Comparison of ENCODE assay signal across 18 cellular contexts in the genomic region with DNA sequence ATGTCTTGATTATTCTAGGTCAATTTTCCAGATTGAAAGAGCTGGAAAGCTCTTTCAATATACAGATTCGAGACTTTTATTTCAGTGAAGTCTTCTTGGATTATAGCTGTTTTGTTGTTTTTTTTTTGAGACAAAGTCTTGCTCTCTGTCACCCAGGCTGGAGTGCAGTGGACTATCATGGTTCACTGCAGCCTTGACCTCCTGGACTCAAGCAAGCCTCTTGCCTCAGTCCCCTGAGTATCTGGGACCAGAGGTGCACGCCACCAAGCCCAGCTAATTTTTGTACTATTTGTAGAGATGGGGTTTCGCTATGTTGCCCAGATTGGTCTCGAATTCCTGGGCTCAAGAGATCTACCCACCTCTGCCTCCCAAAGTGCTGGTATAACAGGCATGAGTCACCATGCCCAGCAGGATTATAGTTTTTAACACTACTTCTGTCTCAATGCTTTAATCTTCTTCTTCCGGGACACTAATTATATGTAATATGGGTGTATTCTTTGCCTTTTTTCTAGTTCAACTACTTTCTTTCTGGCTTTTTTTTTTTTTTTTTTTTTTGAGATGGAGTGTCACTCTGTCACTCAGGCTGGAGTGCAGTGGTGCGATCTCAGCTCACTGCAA.
DNase-seq lines count a peak whose midpoint lies in the region; ATAC-seq and TF ChIP-seq lines count a peak whose summit lies in the region.
"Had no signal": no experiment of that assay in that cellular context is flagged by ENCODE, and none has a peak within 500 bp of the region (broad histone marks: within the 10 kb centered on the region; RNA-seq: fewer than 3 reads in every experiment).

No MANE protein-coding gene starts in this region.

- POLR2A ChIA-PET in A673 (lab: Charles Lee; ENCODE audit: low non-redundant PET) (no interaction called here), HEK293 (lab: Yijun Ruan, JAX) (no interaction called here)

- H3K9me3 Mint-ChIP-seq in activated CD4-positive, alpha-beta T cell treated with anti-CD3 and anti-CD28 coated beads, Interleukin-2, amount 10 ng/mL, durations not matched to agents 24 days and 14 days = no peaks in the 10 kb centered on the region
- H3K9me3 Mint-ChIP-seq: CD4-positive, alpha-beta T cell; GM23338; HFFc6; IgD-negative memory B cell had no signal

- peaks cover 12% of the 10 kb centered on the region for H3K36me3 ChIP-seq in A673 (ENCODE audit: insufficient read depth, low read length, poor library complexity, severe bottlenecking)
- peaks cover 23 to 57% of the 10 kb centered on the region in 2 experiments for H3K36me3 ChIP-seq in HEK293 (ENCODE audit: control insufficient read depth in 2 of 2, insufficient read depth in 1 of 2, low read length in 2 of 2)

- DNase-seq in activated CD4-positive, alpha-beta T cell treated with anti-CD3 and anti-CD28 coated beads, Interleukin-2, amount 10 ng/mL, durations not matched to agents 24 days and 14 days = no peak
- DNase-seq in activated CD4-positive, alpha-beta T cell treated with anti-CD3 and anti-CD28 coated beads, Interleukin-2, amount 50 U/mL, for 48 hours = no peak
- DNase-seq in A673 (ENCODE audit: low spot score) (peak; percentile 83), iPS-NIHi7 (ENCODE audit: extremely low spot score) (no peak), C1 segment of cervical spinal cord (lab: John Stamatoyannopoulos, UW) (no peak)
- DNase-seq: 8988T; CD4-positive, alpha-beta T cell; DMS153; DMS79; GDM1; HCEC 1CT; HFFc6 had no signal

- H3K27me3 ChIP-seq in A673 (replicated peaks; ENCODE audit: insufficient read depth, low read depth, low read length, poor library complexity) = no peaks in the 10 kb centered on the region
- H3K27me3 ChIP-seq: BLaER1 treated with 17β-estradiol and CSF1 and Interleukin-3, amounts not matched to agents 10 nM and 100 nM had no signal

- H3K4me1 Mint-ChIP-seq in activated CD4-positive, alpha-beta T cell treated with anti-CD3 and anti-CD28 coated beads, Interleukin-2, amount 10 ng/mL, durations not matched to agents 24 days and 14 days = peaks cover 28% of the 10 kb centered on the region

- intact Hi-C loops in activated CD4-positive, alpha-beta T cell treated with anti-CD3 and anti-CD28 coated beads, Interleukin-2, amount 10 ng/mL, durations not matched to agents 24 days and 14 days (cut with micrococcal nuclease) = no loop called here
- intact Hi-C loops in A673 (cut with micrococcal nuclease; ENCODE audit: unreplicated experiment) = no loop called here

- peak overlapping the region; percentile 43 for H3K27ac Mint-ChIP-seq in activated CD4-positive, alpha-beta T cell treated with anti-CD3 and anti-CD28 coated beads, Interleukin-2, amount 10 ng/mL, durations not matched to agents 24 days and 14 days
- H3K27ac Mint-ChIP-seq: B cell; CD4-positive, alpha-beta T cell; GM23338; HFFc6; IgD-negative memory B cell had no signal

- H3K4me1 ChIP-seq in A673 (ENCODE audit: insufficient read depth, low read length, poor library complexity, severe bottlenecking) (peaks cover 19% of the 10 kb centered on the region), HEK293 (ENCODE audit: control insufficient read depth, insufficient read depth, low read length) (no peaks in the 10 kb centered on the region)

- CTCF ChIA-PET in A673 (lab: Charles Lee) (no interaction called here), HEK293 (lab: Yijun Ruan, JAX) (interaction anchor here (1.4 kb wide), 1 partner anchor 9 kb away, joined by 4 read pairs; no protein-coding TSS in a partner anchor)

- peak overlapping the region; percentile 51 for H3K27ac ChIP-seq in A673 (ENCODE audit: low read depth, low read length, poor library complexity, severe bottlenecking)
- no peak overlapping the region for H3K27ac ChIP-seq in HEK293 (ENCODE audit: extremely low read depth, low read depth, low read length)
- H3K27ac ChIP-seq: BLaER1 treated with 17β-estradiol and CSF1 and Interleukin-3, amounts not matched to agents 10 nM and 100 nM had no signal

- H3K4me3 ChIP-seq in A673 (ENCODE audit: low read depth, low read length, poor library complexity, severe bottlenecking) = no peak overlapping the region
- H3K4me3 ChIP-seq in HEK293 (ENCODE audit: low read depth, low read length) = no peak overlapping the region
- H3K4me3 ChIP-seq: BLaER1 treated with 17β-estradiol and CSF1 and Interleukin-3, amounts not matched to agents 10 nM and 100 nM; GM23338 had no signal

- H3K4me3 Mint-ChIP-seq in activated CD4-positive, alpha-beta T cell treated with anti-CD3 and anti-CD28 coated beads, Interleukin-2, amount 10 ng/mL, durations not matched to agents 24 days and 14 days = no peak overlapping the region
- H3K4me3 Mint-ChIP-seq: B cell; CD4-positive, alpha-beta T cell; GM23338; HFFc6; IgD-negative memory B cell had no signal

- no TSS peak for BruUV-seq in A673 (replicated peaks; lab: Mats Ljungman, UMichigan)

- H3K27me3 Mint-ChIP-seq in activated CD4-positive, alpha-beta T cell treated with anti-CD3 and anti-CD28 coated beads, Interleukin-2, amount 10 ng/mL, durations not matched to agents 24 days and 14 days = no peaks in the 10 kb centered on the region
- H3K27me3 Mint-ChIP-seq: B cell; CD4-positive, alpha-beta T cell; IgD-negative memory B cell had no signal

- peak; percentile 75 for ATAC-seq in esophagus mucosa
- ATAC-seq: GM23338 had no signal

- TF ChIP-seq CTCF in A673 (conservative IDR thresholded peaks at IDR 0.05; ENCODE audit: low read depth, low read length) (no peak), HEK293 (tag by site-specific recombination; IDR thresholded peaks at IDR 0.05) (no peak)

- peaks cover 51% of the 10 kb centered on the region for H3K36me3 Mint-ChIP-seq in activated CD4-positive, alpha-beta T cell treated with anti-CD3 and anti-CD28 coated beads, Interleukin-2, amount 10 ng/mL, durations not matched to agents 24 days and 14 days (ENCODE audit: low read depth)

- H3K9me3 ChIP-seq in A673 (ENCODE audit: low read depth, low read length, poor library complexity, severe bottlenecking) (no peaks in the 10 kb centered on the region), HEK293 (ENCODE audit: control insufficient read depth, insufficient read depth, low read depth, low read length) (no peaks in the 10 kb centered on the region)
- H3K9me3 ChIP-seq: BLaER1 treated with 17β-estradiol and CSF1 and Interleukin-3, amounts not matched to agents 10 nM and 100 nM had no signal

TF ChIP-seq in HEK293, 187 proteins besides CTCF, POLR2A, EP300 and RAD21:
- TF ChIP-seq ZNF157 (tag by site-specific recombination; IDR thresholded peaks at IDR 0.05) (no peak), MYNN (tag by site-specific recombination; IDR thresholded peaks at IDR 0.05; ENCODE audit: borderline replicate concordance) (no peak), ZNF623 (tag by site-specific recombination; IDR thresholded peaks at IDR 0.05) (no peak), ZNF600 (tag by site-specific recombination; IDR thresholded peaks at IDR 0.05) (no peak), ZNF433 (tag by site-specific recombination; IDR thresholded peaks at IDR 0.05; ENCODE audit: low read depth) (no peak), ZNF664 (tag by site-specific recombination; IDR thresholded peaks at IDR 0.05) (0 out of 2 replicates have a peak, but pooled peaks have one; percentile 35)
- TF ChIP-seq, protein P1, sequence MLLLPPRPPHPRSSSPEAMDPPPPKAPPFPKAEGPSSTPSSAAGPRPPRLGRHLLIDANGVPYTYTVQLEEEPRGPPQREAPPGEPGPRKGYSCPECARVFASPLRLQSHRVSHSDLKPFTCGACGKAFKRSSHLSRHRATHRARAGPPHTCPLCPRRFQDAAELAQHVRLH (tag by site-specific recombination; IDR thresholded peaks at IDR 0.05) = no peak
- TF ChIP-seq, protein P2, sequence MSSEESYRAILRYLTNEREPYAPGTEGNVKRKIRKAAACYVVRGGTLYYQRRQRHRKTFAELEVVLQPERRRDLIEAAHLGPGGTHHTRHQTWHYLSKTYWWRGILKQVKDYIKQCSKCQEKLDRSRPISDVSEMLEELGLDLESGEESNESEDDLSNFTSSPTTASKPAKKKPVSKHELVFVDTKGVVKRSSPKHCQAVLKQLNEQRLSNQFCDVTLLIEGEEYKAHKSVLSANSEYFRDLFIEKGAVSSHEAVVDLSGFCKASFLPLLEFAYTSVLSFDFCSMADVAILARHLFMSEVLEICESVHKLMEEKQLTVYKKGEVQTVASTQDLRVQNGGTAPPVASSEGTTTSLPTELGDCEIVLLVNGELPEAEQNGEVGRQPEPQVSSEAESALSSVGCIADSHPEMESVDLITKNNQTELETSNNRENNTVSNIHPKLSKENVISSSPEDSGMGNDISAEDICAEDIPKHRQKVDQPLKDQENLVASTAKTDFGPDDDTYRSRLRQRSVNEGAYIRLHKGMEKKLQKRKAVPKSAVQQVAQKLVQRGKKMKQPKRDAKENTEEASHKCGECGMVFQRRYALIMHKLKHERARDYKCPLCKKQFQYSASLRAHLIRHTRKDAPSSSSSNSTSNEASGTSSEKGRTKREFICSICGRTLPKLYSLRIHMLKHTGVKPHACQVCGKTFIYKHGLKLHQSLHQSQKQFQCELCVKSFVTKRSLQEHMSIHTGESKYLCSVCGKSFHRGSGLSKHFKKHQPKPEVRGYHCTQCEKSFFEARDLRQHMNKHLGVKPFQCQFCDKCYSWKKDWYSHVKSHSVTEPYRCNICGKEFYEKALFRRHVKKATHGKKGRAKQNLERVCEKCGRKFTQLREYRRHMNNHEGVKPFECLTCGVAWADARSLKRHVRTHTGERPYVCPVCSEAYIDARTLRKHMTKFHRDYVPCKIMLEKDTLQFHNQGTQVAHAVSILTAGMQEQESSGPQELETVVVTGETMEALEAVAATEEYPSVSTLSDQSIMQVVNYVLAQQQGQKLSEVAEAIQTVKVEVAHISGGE (tag by site-specific recombination; conservative IDR thresholded peaks at IDR 0.05; ENCODE audit: low read depth) = no peak
